20 cellular contexts compared by ENCODE assay signal in genomic region chr21:27840273-27840672, GRCh38.
DNase-seq lines count a peak whose midpoint lies in the region; ATAC-seq, FAIRE-seq and TF ChIP-seq lines count a peak whose summit lies in the region.
"Had no signal": no experiment of that assay in that cellular context is flagged by ENCODE, and none has a peak within 500 bp of the region (broad histone marks: within the 10 kb centered on the region; RNA-seq: fewer than 3 reads in every experiment).

No MANE protein-coding gene starts in this region.

- ATAC-seq in HG03108 (IDR thresholded peaks at IDR 0.05; ENCODE audit: unreplicated experiment) (no peak), HG03457 (IDR thresholded peaks at IDR 0.05; ENCODE audit: unreplicated experiment) (no peak)
- ATAC-seq: CD8-positive, alpha-beta T cell; GM12878; HCT116 had no signal

- no peaks in the 10 kb centered on the region for H3K36me3 Mint-ChIP-seq in astrocyte (ENCODE audit: low read depth, unreplicated experiment)
- H3K36me3 Mint-ChIP-seq: CD8-positive, alpha-beta T cell had no signal

- no peak overlapping the region for H2AFZ ChIP-seq in astrocyte (ENCODE audit: low read depth, low read length)

- H3K27ac ChIP-seq in astrocyte (ENCODE audit: low read depth, low read length) (no peak overlapping the region), muscle layer of colon (ENCODE audit: low read depth, low read length) (peak overlapping the region; percentile 18), rectal smooth muscle tissue (ENCODE audit: low read depth, low read length) (peak overlapping the region; percentile 64), esophagus squamous epithelium (peak overlapping the region in 1 of 4 donors; percentile 14), ovary (no peak overlapping the region)
- H3K27ac ChIP-seq: BLaER1 treated with 17β-estradiol and CSF1 and Interleukin-3, amounts not matched to agents 10 nM and 100 nM had no signal

- H3K9me3 ChIP-seq in astrocyte (ENCODE audit: insufficient read depth, low read depth, low read length) = no peaks in the 10 kb centered on the region
- no peaks in the 10 kb centered on the region for H3K9me3 ChIP-seq in muscle layer of colon (ENCODE audit: low read length)
- H3K9me3 ChIP-seq in esophagus squamous epithelium = no peaks in the 10 kb centered on the region
- H3K9me3 ChIP-seq in ovary = no peaks in the 10 kb centered on the region
- H3K9me3 ChIP-seq: BLaER1 treated with 17β-estradiol and CSF1 and Interleukin-3, amounts not matched to agents 10 nM and 100 nM had no signal

- no peak overlapping the region for H3K4me3 Mint-ChIP-seq in astrocyte (ENCODE audit: unreplicated experiment)
- H3K4me3 Mint-ChIP-seq: B cell; CD8-positive, alpha-beta T cell; HFFc6 had no signal

- H3K79me2 ChIP-seq in astrocyte (ENCODE audit: insufficient read depth, low read length) = no peaks in the 10 kb centered on the region

- FAIRE-seq in astrocyte (lab: Jason Lieb, UNC) = peak; percentile 37
- FAIRE-seq: GM12878 had no signal

- H3K27me3 ChIP-seq in astrocyte (ENCODE audit: insufficient read depth, low read length) = no peaks in the 10 kb centered on the region
- no peaks in the 10 kb centered on the region for H3K27me3 ChIP-seq in muscle layer of colon (ENCODE audit: control insufficient read depth in 1 of 2, insufficient read depth in 2 of 2, low read length in 2 of 2)
- H3K27me3 ChIP-seq in rectal smooth muscle tissue (ENCODE audit: control insufficient read depth, insufficient read depth, low read length) = no peaks in the 10 kb centered on the region
- H3K27me3 ChIP-seq in esophagus squamous epithelium = no peaks in the 10 kb centered on the region
- no peaks in the 10 kb centered on the region for H3K27me3 ChIP-seq in ovary
- H3K27me3 ChIP-seq: BLaER1 treated with 17β-estradiol and CSF1 and Interleukin-3, amounts not matched to agents 10 nM and 100 nM had no signal

- no peak for TF ChIP-seq EP300 in ovary (IDR thresholded peaks at IDR 0.05)

- H3K36me3 ChIP-seq in astrocyte (ENCODE audit: insufficient read depth, low read length) (no peaks in the 10 kb centered on the region), muscle layer of colon (ENCODE audit: insufficient read depth, low read length) (no peaks in the 10 kb centered on the region), rectal smooth muscle tissue (ENCODE audit: control insufficient read depth, insufficient read depth, low read length) (no peaks in the 10 kb centered on the region), esophagus squamous epithelium (no peaks in the 10 kb centered on the region), ovary (no peaks in the 10 kb centered on the region)
- H3K36me3 ChIP-seq: BLaER1 treated with 17β-estradiol and CSF1 and Interleukin-3, amounts not matched to agents 10 nM and 100 nM had no signal

- intact Hi-C loops in esophagus squamous epithelium (cut with DNase I) (no loop called here), ovary (cut with DNase I) (no loop called here)

- peaks cover 1% of the 10 kb centered on the region for H3K9me3 Mint-ChIP-seq in astrocyte (ENCODE audit: unreplicated experiment)

- DNase-seq in LNCaP clone FGC (ENCODE audit: low read depth) (peak; percentile 18), astrocyte (ENCODE audit: low read depth) (no peak), esophagus squamous epithelium (lab: John Stamatoyannopoulos, UW) (no peak), ovary (no peak)
- DNase-seq: CD8-positive, alpha-beta T cell; DMS 273 treated with DMSO at 0.1 percent for 48 hours; DMS53; DND-41; EL; GOT3; H7; HFFc6 had no signal

- H3K4me1 Mint-ChIP-seq in astrocyte (ENCODE audit: low read depth, unreplicated experiment) = no peaks in the 10 kb centered on the region
- H3K4me1 Mint-ChIP-seq: B cell had no signal

- H4K20me1 ChIP-seq in astrocyte (ENCODE audit: insufficient read depth, low read length) = no peaks in the 10 kb centered on the region
- H4K20me1 ChIP-seq: BLaER1 treated with 17β-estradiol and CSF1 and Interleukin-3, amounts not matched to agents 10 nM and 100 nM had no signal

- no peak for TF ChIP-seq POLR2A in esophagus squamous epithelium (IDR thresholded peaks at IDR 0.05)
- TF ChIP-seq POLR2A in ovary (IDR thresholded peaks at IDR 0.05) = no peak

- no peak overlapping the region for H3K27ac Mint-ChIP-seq in astrocyte (ENCODE audit: unreplicated experiment)
- H3K27ac Mint-ChIP-seq: B cell; CD8-positive, alpha-beta T cell; HFFc6 had no signal

- H3K4me2 ChIP-seq in astrocyte (ENCODE audit: low read length) = no peak overlapping the region
- H3K4me2 ChIP-seq: BLaER1 treated with 17β-estradiol and CSF1 and Interleukin-3, amounts not matched to agents 10 nM and 100 nM had no signal

- WGBS in esophagus squamous epithelium, 2 donors = 39 to 46% methylated on average over 3 of the region's 3 CpGs
- 31 to 36% (median 34%) methylated on average over 3 of the region's 3 CpGs for WGBS in ovary, 3 donors

- no peak overlapping the region for H3K4me3 ChIP-seq in LNCaP clone FGC (ENCODE audit: low read depth, low read length)
- no peak overlapping the region for H3K4me3 ChIP-seq in astrocyte (ENCODE audit: insufficient read depth, low read depth, low read length)
- H3K4me3 ChIP-seq in muscle layer of colon (ENCODE audit: low read depth in 1 of 2, low read length in 2 of 2) = no peak overlapping the region
- H3K4me3 ChIP-seq in rectal smooth muscle tissue (ENCODE audit: low read length) = no peak overlapping the region
- no peak overlapping the region for H3K4me3 ChIP-seq in esophagus squamous epithelium
- H3K4me3 ChIP-seq in ovary = no peak overlapping the region
- H3K4me3 ChIP-seq: BLaER1 treated with 17β-estradiol and CSF1 and Interleukin-3, amounts not matched to agents 10 nM and 100 nM; GM12878 had no signal

- H3K4me1 ChIP-seq in astrocyte (ENCODE audit: insufficient read depth, low read length) = no peaks in the 10 kb centered on the region
- peaks cover 22% of the 10 kb centered on the region for H3K4me1 ChIP-seq in muscle layer of colon (ENCODE audit: insufficient read depth, low read length)
- peaks cover 15% of the 10 kb centered on the region for H3K4me1 ChIP-seq in rectal smooth muscle tissue (ENCODE audit: control insufficient read depth, insufficient read depth, low read length)
- no peaks in the 10 kb centered on the region for H3K4me1 ChIP-seq in esophagus squamous epithelium
- no peaks in the 10 kb centered on the region for H3K4me1 ChIP-seq in ovary (ENCODE audit: insufficient read depth)
- H3K4me1 ChIP-seq: BLaER1 treated with 17β-estradiol and CSF1 and Interleukin-3, amounts not matched to agents 10 nM and 100 nM had no signal

- no peak overlapping the region for H3K9ac ChIP-seq in astrocyte (ENCODE audit: low read length)
- no peak overlapping the region for H3K9ac ChIP-seq in muscle layer of colon (ENCODE audit: low read length)
- H3K9ac ChIP-seq in rectal smooth muscle tissue (ENCODE audit: low read length) = no peak overlapping the region
- H3K9ac ChIP-seq: BLaER1 treated with 17β-estradiol and CSF1 and Interleukin-3, amounts not matched to agents 10 nM and 100 nM had no signal

- TF ChIP-seq CTCF in LNCaP clone FGC (IDR thresholded peaks at IDR 0.05; ENCODE audit: control insufficient read depth, extremely low read depth, insufficient read depth) (no peak), astrocyte (IDR thresholded peaks at IDR 0.05; ENCODE audit: insufficient read depth, low read depth, low read length) (no peak), esophagus squamous epithelium (IDR thresholded peaks at IDR 0.05) (no peak), ovary (IDR thresholded peaks at IDR 0.05) (no peak)

- no peaks in the 10 kb centered on the region for H3K27me3 Mint-ChIP-seq in astrocyte (ENCODE audit: low read depth, unreplicated experiment)
- H3K27me3 Mint-ChIP-seq: B cell had no signal

Comparison
In these comparisons a context has a peak if more than half of its experiments do, and no peak if none do; other contexts are left out.
1. H3K27ac ChIP-seq: peak in muscle layer of colon (single experiment) and rectal smooth muscle tissue (single experiment); none in astrocyte (single experiment) and ovary (0 of 2).